1 cellular context compared by ENCODE assay signal in the genomic region with DNA sequence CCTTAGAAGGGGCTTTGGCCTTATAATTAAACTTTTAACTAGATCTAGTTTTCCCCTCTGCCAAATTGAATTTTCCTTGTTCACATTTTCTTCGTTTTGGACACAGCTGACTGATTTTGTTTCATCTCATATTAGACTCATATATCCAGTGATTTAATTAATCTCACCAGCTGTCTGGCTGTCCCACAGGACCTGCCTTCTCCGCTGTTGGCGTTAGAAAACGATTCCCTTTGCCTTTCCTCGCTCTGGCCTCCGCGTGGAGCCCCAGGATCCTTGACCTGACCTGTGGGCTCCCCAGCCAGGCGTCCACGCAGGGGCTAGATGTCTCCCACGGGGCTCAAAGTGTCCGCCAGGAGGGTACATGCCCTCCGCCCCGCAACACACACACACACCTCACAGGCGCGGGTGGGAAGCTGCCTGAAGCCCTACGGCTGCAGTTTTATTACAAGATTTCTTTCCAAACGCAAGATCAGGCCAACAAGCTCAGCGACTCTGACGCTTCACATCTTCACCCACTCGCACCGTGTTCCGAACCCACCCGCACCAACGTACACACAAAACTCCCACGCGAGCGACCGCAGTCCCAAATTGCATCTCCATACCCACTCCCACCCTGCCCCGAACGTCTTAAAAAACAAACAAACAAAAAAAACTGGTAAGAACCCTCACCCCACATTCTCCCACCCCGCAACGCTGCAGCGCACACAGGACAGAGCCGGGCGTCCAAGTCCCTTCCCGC.
TF ChIP-seq lines count a peak whose summit lies in the region.

No MANE protein-coding gene starts in this region.

TF ChIP-seq in HEK293, 187 proteins besides CTCF, POLR2A, EP300 and RAD21 (continued from another document):
- TF ChIP-seq, protein P1, sequence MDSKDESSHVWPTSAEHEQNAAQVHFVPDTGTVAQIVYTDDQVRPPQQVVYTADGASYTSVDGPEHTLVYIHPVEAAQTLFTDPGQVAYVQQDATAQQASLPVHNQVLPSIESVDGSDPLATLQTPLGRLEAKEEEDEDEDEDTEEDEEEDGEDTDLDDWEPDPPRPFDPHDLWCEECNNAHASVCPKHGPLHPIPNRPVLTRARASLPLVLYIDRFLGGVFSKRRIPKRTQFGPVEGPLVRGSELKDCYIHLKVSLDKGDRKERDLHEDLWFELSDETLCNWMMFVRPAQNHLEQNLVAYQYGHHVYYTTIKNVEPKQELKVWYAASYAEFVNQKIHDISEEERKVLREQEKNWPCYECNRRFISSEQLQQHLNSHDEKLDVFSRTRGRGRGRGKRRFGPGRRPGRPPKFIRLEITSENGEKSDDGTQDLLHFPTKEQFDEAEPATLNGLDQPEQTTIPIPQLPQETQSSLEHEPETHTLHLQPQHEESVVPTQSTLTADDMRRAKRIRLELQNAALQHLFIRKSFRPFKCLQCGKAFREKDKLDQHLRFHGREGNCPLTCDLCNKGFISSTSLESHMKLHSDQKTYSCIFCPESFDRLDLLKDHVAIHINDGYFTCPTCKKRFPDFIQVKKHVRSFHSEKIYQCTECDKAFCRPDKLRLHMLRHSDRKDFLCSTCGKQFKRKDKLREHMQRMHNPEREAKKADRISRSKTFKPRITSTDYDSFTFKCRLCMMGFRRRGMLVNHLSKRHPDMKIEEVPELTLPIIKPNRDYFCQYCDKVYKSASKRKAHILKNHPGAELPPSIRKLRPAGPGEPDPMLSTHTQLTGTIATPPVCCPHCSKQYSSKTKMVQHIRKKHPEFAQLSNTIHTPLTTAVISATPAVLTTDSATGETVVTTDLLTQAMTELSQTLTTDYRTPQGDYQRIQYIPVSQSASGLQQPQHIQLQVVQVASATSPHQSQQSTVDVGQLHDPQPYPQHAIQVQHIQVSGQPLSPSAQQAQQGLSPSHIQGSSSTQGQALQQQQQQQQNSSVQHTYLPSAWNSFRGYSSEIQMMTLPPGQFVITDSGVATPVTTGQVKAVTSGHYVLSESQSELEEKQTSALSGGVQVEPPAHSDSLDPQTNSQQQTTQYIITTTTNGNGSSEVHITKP (tag by site-specific recombination; IDR thresholded peaks at IDR 0.05), result no peak
- TF ChIP-seq, protein P2, sequence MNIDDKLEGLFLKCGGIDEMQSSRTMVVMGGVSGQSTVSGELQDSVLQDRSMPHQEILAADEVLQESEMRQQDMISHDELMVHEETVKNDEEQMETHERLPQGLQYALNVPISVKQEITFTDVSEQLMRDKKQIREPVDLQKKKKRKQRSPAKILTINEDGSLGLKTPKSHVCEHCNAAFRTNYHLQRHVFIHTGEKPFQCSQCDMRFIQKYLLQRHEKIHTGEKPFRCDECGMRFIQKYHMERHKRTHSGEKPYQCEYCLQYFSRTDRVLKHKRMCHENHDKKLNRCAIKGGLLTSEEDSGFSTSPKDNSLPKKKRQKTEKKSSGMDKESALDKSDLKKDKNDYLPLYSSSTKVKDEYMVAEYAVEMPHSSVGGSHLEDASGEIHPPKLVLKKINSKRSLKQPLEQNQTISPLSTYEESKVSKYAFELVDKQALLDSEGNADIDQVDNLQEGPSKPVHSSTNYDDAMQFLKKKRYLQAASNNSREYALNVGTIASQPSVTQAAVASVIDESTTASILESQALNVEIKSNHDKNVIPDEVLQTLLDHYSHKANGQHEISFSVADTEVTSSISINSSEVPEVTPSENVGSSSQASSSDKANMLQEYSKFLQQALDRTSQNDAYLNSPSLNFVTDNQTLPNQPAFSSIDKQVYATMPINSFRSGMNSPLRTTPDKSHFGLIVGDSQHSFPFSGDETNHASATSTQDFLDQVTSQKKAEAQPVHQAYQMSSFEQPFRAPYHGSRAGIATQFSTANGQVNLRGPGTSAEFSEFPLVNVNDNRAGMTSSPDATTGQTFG (tag by site-specific recombination; IDR thresholded peaks at IDR 0.05; ENCODE audit: borderline replicate concordance), result no peak
- TF ChIP-seq ZBTB48 (tag by site-specific recombination; IDR thresholded peaks at IDR 0.05) (0 out of 2 replicates have a peak, but pooled peaks have one; percentile 6), FEZF1 (tag by site-specific recombination; IDR thresholded peaks at IDR 0.05) (no peak), KLF10 (tag by site-specific recombination; IDR thresholded peaks at IDR 0.05) (no peak), REPIN1 (tag by site-specific recombination; IDR thresholded peaks at IDR 0.05; ENCODE audit: low read depth) (no peak), ZNF350 (tag by site-specific recombination; IDR thresholded peaks at IDR 0.05) (no peak), ZNF223 (tag by site-specific recombination; IDR thresholded peaks at IDR 0.05) (no peak), ZNF76 (tag by site-specific recombination; IDR thresholded peaks at IDR 0.05; ENCODE audit: borderline replicate concordance, low read depth) (peak; percentile 38; the same call in 1 of the 2 replicates), ZNF670 (tag by site-specific recombination; IDR thresholded peaks at IDR 0.05; ENCODE audit: low read depth) (no peak), SP2 (tag by site-specific recombination; IDR thresholded peaks at IDR 0.05) (no peak), ZNF600 (tag by site-specific recombination; IDR thresholded peaks at IDR 0.05) (peak; percentile 78), EGR2 (tag by site-specific recombination; IDR thresholded peaks at IDR 0.05; ENCODE audit: low read depth) (peak; percentile 96), KLF8 (tag by site-specific recombination; IDR thresholded peaks at IDR 0.05) (no peak; the same call in 1 of the 2 replicates), ZNF121 (tag by site-specific recombination; IDR thresholded peaks at IDR 0.05) (no peak)
- TF ChIP-seq, protein P3, sequence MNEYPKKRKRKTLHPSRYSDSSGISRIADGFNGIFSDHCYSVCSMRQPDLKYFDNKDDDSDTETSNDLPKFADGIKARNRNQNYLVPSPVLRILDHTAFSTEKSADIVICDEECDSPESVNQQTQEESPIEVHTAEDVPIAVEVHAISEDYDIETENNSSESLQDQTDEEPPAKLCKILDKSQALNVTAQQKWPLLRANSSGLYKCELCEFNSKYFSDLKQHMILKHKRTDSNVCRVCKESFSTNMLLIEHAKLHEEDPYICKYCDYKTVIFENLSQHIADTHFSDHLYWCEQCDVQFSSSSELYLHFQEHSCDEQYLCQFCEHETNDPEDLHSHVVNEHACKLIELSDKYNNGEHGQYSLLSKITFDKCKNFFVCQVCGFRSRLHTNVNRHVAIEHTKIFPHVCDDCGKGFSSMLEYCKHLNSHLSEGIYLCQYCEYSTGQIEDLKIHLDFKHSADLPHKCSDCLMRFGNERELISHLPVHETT (tag by site-specific recombination; IDR thresholded peaks at IDR 0.05), result no peak
- TF ChIP-seq, protein P4, sequence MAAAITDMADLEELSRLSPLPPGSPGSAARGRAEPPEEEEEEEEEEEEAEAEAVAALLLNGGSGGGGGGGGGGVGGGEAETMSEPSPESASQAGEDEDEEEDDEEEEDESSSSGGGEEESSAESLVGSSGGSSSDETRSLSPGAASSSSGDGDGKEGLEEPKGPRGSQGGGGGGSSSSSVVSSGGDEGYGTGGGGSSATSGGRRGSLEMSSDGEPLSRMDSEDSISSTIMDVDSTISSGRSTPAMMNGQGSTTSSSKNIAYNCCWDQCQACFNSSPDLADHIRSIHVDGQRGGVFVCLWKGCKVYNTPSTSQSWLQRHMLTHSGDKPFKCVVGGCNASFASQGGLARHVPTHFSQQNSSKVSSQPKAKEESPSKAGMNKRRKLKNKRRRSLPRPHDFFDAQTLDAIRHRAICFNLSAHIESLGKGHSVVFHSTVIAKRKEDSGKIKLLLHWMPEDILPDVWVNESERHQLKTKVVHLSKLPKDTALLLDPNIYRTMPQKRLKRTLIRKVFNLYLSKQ (tag by site-specific recombination; IDR thresholded peaks at IDR 0.05; ENCODE audit: borderline replicate concordance), result no peak
- TF ChIP-seq, protein P5, sequence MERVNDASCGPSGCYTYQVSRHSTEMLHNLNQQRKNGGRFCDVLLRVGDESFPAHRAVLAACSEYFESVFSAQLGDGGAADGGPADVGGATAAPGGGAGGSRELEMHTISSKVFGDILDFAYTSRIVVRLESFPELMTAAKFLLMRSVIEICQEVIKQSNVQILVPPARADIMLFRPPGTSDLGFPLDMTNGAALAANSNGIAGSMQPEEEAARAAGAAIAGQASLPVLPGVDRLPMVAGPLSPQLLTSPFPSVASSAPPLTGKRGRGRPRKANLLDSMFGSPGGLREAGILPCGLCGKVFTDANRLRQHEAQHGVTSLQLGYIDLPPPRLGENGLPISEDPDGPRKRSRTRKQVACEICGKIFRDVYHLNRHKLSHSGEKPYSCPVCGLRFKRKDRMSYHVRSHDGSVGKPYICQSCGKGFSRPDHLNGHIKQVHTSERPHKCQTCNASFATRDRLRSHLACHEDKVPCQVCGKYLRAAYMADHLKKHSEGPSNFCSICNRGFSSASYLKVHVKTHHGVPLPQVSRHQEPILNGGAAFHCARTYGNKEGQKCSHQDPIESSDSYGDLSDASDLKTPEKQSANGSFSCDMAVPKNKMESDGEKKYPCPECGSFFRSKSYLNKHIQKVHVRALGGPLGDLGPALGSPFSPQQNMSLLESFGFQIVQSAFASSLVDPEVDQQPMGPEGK (tag by site-specific recombination; IDR thresholded peaks at IDR 0.05), result peak; percentile 70
- TF ChIP-seq, protein P6, sequence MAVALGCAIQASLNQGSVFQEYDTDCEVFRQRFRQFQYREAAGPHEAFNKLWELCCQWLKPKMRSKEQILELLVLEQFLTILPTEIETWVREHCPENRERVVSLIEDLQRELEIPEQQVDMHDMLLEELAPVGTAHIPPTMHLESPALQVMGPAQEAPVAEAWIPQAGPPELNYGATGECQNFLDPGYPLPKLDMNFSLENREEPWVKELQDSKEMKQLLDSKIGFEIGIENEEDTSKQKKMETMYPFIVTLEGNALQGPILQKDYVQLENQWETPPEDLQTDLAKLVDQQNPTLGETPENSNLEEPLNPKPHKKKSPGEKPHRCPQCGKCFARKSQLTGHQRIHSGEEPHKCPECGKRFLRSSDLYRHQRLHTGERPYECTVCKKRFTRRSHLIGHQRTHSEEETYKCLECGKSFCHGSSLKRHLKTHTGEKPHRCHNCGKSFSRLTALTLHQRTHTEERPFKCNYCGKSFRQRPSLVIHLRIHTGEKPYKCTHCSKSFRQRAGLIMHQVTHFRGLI (tag by site-specific recombination; IDR thresholded peaks at IDR 0.05), result no peak
